In genomic region chr2:224136394-224136793, GRCh38 we compare ENCODE assay signal across 18 cellular contexts.
"Had no signal": no experiment of that assay in that cellular context is flagged by ENCODE, and none has a peak within 500 bp of the region (broad histone marks: within the 10 kb centered on the region; RNA-seq: fewer than 3 reads in every experiment).

No MANE protein-coding gene starts in this region.

- H3K4me1 Mint-ChIP-seq: naive thymus-derived CD4-positive, alpha-beta T cell; stimulated activated memory B cell treated with anti-CD40 and anti-IgM and Interleukin-4, amounts not matched to agents 10 μg/mL and 1 μg/mL and 100 μg/mL, for 72 hours had no signal

- DNase-seq: dermis blood vessel endothelial cell; heart left ventricle; hippocampal formation; kidney glomerular epithelial cell; mammary epithelial cell; naive thymus-derived CD4-positive, alpha-beta T cell; nephron progenitor cell; psoas muscle; retina; right lobe of liver; spleen; stimulated activated CD4-positive, alpha-beta T cell treated with anti-CD3 and anti-CD28 coated beads, Interleukin-15, amount 100 ng/mL, for 24 hours; stimulated activated CD4-positive, alpha-beta T cell treated with anti-CD3 and anti-CD28 coated beads, Interleukin-1b, Interleukin-23, amount 100 ng/mL, for 48 hours; stimulated activated CD4-positive, alpha-beta T cell treated with anti-CD3 and anti-CD28 coated beads, Interleukin-4, amount 100 ng/mL, for 24 hours; tibial artery had no signal

- H3K27ac Mint-ChIP-seq: naive thymus-derived CD4-positive, alpha-beta T cell; nephron progenitor cell; stimulated activated memory B cell treated with anti-CD40 and anti-IgM and Interleukin-4, amounts not matched to agents 10 μg/mL and 1 μg/mL and 100 μg/mL, for 72 hours; stimulated activated naive CD8-positive, alpha-beta T cell treated with anti-CD3 and anti-CD28 coated beads, Interleukin-15, Interleukin-2, amounts not matched to agents 100 ng/mL and 50 ng/mL, for 24 hours had no signal

- ATAC-seq: heart left ventricle; left lobe of liver; naive thymus-derived CD4-positive, alpha-beta T cell; psoas muscle; right lobe of liver; stimulated activated memory B cell treated with anti-CD40 and anti-IgM and Interleukin-4, amounts not matched to agents 10 μg/mL and 1 μg/mL and 100 μg/mL, for 72 hours had no signal

- H3K27ac ChIP-seq: heart left ventricle, psoas muscle, right lobe of liver, spleen, tibial artery had no signal

- H3K9me3 Mint-ChIP-seq: naive thymus-derived CD4-positive, alpha-beta T cell; stimulated activated naive CD8-positive, alpha-beta T cell treated with anti-CD3 and anti-CD28 coated beads, Interleukin-15, Interleukin-2, amounts not matched to agents 100 ng/mL and 50 ng/mL, for 24 hours had no signal

- H3K4me3 Mint-ChIP-seq: naive thymus-derived CD4-positive, alpha-beta T cell; nephron progenitor cell; stimulated activated memory B cell treated with anti-CD40 and anti-IgM and Interleukin-4, amounts not matched to agents 10 μg/mL and 1 μg/mL and 100 μg/mL, for 72 hours; stimulated activated naive CD8-positive, alpha-beta T cell treated with anti-CD3 and anti-CD28 coated beads, Interleukin-15, Interleukin-2, amounts not matched to agents 100 ng/mL and 50 ng/mL, for 24 hours had no signal

- H3K27me3 ChIP-seq: right lobe of liver, spleen, tibial artery had no signal

- H3K4me1 ChIP-seq: heart left ventricle, psoas muscle, right lobe of liver, spleen, tibial artery had no signal

- H3K36me3 Mint-ChIP-seq: naive thymus-derived CD4-positive, alpha-beta T cell; stimulated activated memory B cell treated with anti-CD40 and anti-IgM and Interleukin-4, amounts not matched to agents 10 μg/mL and 1 μg/mL and 100 μg/mL, for 72 hours had no signal

- H3K36me3 ChIP-seq: heart left ventricle, right lobe of liver, spleen, tibial artery had no signal

- H3K4me3 ChIP-seq: heart left ventricle, psoas muscle, right lobe of liver, spleen, tibial artery had no signal

- H3K9me3 ChIP-seq: heart left ventricle, psoas muscle, right lobe of liver, spleen, tibial artery had no signal
